ENCODE assay signal across 15 cellular contexts in the genomic region with DNA sequence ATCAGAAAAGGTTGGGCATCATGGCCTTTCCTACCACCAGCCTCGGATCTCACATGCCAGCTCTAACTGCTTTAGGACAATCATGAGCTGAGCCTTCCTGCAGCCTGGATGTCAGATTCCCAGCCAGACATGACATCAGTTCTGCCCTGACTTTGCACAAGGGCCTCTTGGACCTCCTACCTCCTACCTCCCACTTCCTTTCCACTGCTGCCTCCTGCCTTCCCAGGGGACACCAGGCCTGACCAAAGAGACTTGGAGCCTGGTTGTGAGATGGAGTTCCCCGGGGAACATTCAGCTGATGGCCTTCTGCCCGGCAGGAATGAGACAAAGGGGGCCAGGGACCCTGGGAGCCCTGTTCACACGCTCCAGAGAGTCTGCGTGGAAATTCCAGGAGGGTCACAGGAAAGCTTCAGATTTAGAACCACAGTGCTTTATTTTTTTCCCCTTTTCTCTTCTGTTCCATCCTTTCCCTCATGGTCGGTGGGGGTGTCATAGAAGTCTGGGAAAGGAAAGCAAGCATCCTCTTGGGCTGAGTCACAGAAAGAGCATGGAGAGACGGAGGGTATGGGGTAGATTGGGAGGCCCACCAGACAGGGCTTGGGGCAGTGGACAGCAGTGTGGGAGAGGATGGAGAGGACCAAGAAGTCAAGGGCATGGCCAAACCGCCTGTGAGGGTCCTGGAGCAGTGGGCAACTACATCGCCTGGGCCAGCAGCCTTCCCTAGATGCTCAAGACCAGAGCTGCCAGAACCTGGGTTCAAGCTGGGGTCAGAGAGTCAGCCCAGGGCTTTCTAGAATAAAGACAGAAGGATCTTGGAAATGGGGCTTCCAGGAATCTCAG. TPM values are rescaled to one million over a fixed set of nuclear protein-coding genes. Genes with fewer than 3 reads are reported as not detected.
A peak's percentile ranks its signal among the peaks of the same experiment; 100 is the strongest.
DNase-seq lines count a peak whose midpoint lies in the region; ATAC-seq and TF ChIP-seq lines count a peak whose summit lies in the region.
"Had no signal": no experiment of that assay in that cellular context is flagged by ENCODE, and none has a peak within 500 bp of the region (broad histone marks: within the 10 kb centered on the region; RNA-seq: fewer than 3 reads in every experiment).

No MANE protein-coding gene starts in this region.

- POLR2A ChIA-PET in Caco-2 (lab: Charles Lee), result no interaction called here

- in situ Hi-C loops in ACHN (cut with HindIII; ENCODE audit: low pct_ligation_motif_present, low pct_unique_long_range_greater_than_20kb, low sequenced_read_pairs), result no loop called here

- TF ChIP-seq POLR2A in suprapubic skin (IDR thresholded peaks at IDR 0.05), result no peak

- TF ChIP-seq EP300 in suprapubic skin (IDR thresholded peaks at IDR 0.05), result no peak

- H3K4me3 ChIP-seq in esophagus (ENCODE audit: low read depth in 1 of 2, low read length in 2 of 2) (peak overlapping the region in 1 of 2 donors; percentile 6), lung (no peak overlapping the region), suprapubic skin (no peak overlapping the region), Caco-2 (ENCODE audit: low read depth, low read length) (no peak overlapping the region)
- H3K4me3 ChIP-seq: K562 had no signal

- no TSS peak for BruUV-seq in Caco-2 (replicated peaks; lab: Mats Ljungman, UMichigan)

- no peaks in the 10 kb centered on the region for H3K27me3 ChIP-seq in esophagus (ENCODE audit: control insufficient read depth in 1 of 2, insufficient read depth in 2 of 2, low read length in 2 of 2)
- H3K27me3 ChIP-seq in lung (ENCODE audit: control insufficient read depth, insufficient read depth), result no peaks in the 10 kb centered on the region
- no peaks in the 10 kb centered on the region for H3K27me3 ChIP-seq in suprapubic skin
- H3K27me3 ChIP-seq in Caco-2 (replicated peaks; ENCODE audit: control insufficient read depth, insufficient read depth, low read length), result no peaks in the 10 kb centered on the region

- ATAC-seq in lung (ENCODE audit: insufficient read depth, low FRiP score), result no peak
- ATAC-seq: activated T-cell treated with anti-CD3 and anti-CD28 coated beads, Interleukin-2, amount 50 U/mL, for 4 hours; K562; naive thymus-derived CD8-positive, alpha-beta T cell; PC-3; stimulated activated memory B cell treated with anti-CD40 and anti-IgM and Interleukin-4, amounts not matched to agents 10 μg/mL and 1 μg/mL and 100 μg/mL, for 72 hours had no signal

- peak overlapping the region; percentile 53 to 80 for H3K27ac ChIP-seq in esophagus (ENCODE audit: low read depth in 2 of 2, low read length in 1 of 2)
- H3K27ac ChIP-seq in lung (ENCODE audit: low read depth in 1 of 2, low read length in 1 of 2), result peak overlapping the region; percentile 37 to 70
- H3K27ac ChIP-seq in suprapubic skin, result peak overlapping the region; percentile 5

- H3K4me1 Mint-ChIP-seq in HFFc6 (ENCODE audit: low read depth), result peaks cover 96% of the 10 kb centered on the region
- peaks cover 13% of the 10 kb centered on the region for H3K4me1 Mint-ChIP-seq in Caco-2 (ENCODE audit: low read depth, unreplicated experiment)
- H3K4me1 Mint-ChIP-seq: stimulated activated memory B cell treated with anti-CD40 and anti-IgM and Interleukin-4, amounts not matched to agents 10 μg/mL and 1 μg/mL and 100 μg/mL, for 72 hours had no signal

- peak overlapping the region; percentile 69 for H3K4me3 Mint-ChIP-seq in HFFc6
- H3K4me3 Mint-ChIP-seq in Caco-2 (ENCODE audit: unreplicated experiment), result no peak overlapping the region
- H3K4me3 Mint-ChIP-seq: activated T-cell treated with anti-CD3 and anti-CD28 coated beads, Interleukin-2, amount 50 U/mL, for 4 hours; naive thymus-derived CD8-positive, alpha-beta T cell; stimulated activated memory B cell treated with anti-CD40 and anti-IgM and Interleukin-4, amounts not matched to agents 10 μg/mL and 1 μg/mL and 100 μg/mL, for 72 hours had no signal

- H3K9me3 Mint-ChIP-seq in HFFc6 (no peaks in the 10 kb centered on the region), Caco-2 (ENCODE audit: unreplicated experiment) (no peaks in the 10 kb centered on the region)
- H3K9me3 Mint-ChIP-seq: activated T-cell treated with anti-CD3 and anti-CD28 coated beads, Interleukin-2, amount 50 U/mL, for 4 hours; naive thymus-derived CD8-positive, alpha-beta T cell; stimulated activated memory B cell treated with anti-CD40 and anti-IgM and Interleukin-4, amounts not matched to agents 10 μg/mL and 1 μg/mL and 100 μg/mL, for 72 hours had no signal

- TF ChIP-seq CTCF in HFFc6 (IDR thresholded peaks at IDR 0.05), result no peak; the same call in 1 of the 2 replicates
- no peak for TF ChIP-seq CTCF in lung (IDR thresholded peaks at IDR 0.05; ENCODE audit: control extremely low read depth, extremely low read depth)
- no peak for TF ChIP-seq CTCF in suprapubic skin (IDR thresholded peaks at IDR 0.05)
- no peak for TF ChIP-seq CTCF in Caco-2 (IDR thresholded peaks at IDR 0.05; ENCODE audit: insufficient read depth in 1 of 2, low read depth in 1 of 2, low read length in 1 of 2, severe bottlenecking in 1 of 2, unreplicated experiment in 1 of 2)

- H3K36me3 Mint-ChIP-seq in HFFc6 (ENCODE audit: low read depth), result peaks cover 51% of the 10 kb centered on the region
- H3K36me3 Mint-ChIP-seq in Caco-2 (ENCODE audit: insufficient read depth, unreplicated experiment), result no peaks in the 10 kb centered on the region
- H3K36me3 Mint-ChIP-seq: naive thymus-derived CD8-positive, alpha-beta T cell; stimulated activated memory B cell treated with anti-CD40 and anti-IgM and Interleukin-4, amounts not matched to agents 10 μg/mL and 1 μg/mL and 100 μg/mL, for 72 hours had no signal

- H3K27me3 Mint-ChIP-seq in HFFc6 (ENCODE audit: insufficient read depth), result peaks cover 3% of the 10 kb centered on the region; the same call in 1 of the 2 replicates
- no peaks in the 10 kb centered on the region for H3K27me3 Mint-ChIP-seq in Caco-2 (ENCODE audit: insufficient read depth, unreplicated experiment)

- H3K4me1 ChIP-seq in esophagus (ENCODE audit: control insufficient read depth in 2 of 2, insufficient read depth in 2 of 2, low read length in 1 of 2) (no peaks in the 10 kb centered on the region), lung (ENCODE audit: control insufficient read depth in 2 of 2, insufficient read depth in 2 of 2, low read length in 2 of 2) (peaks cover 8 to 12% of the 10 kb centered on the region in 2 donors), suprapubic skin (peaks cover 11% of the 10 kb centered on the region), Caco-2 (no peaks in the 10 kb centered on the region)

- H3K27ac Mint-ChIP-seq in HFFc6, result peak overlapping the region; percentile 86
- H3K27ac Mint-ChIP-seq in Caco-2 (ENCODE audit: unreplicated experiment), result no peak overlapping the region
- H3K27ac Mint-ChIP-seq: naive thymus-derived CD8-positive, alpha-beta T cell; stimulated activated memory B cell treated with anti-CD40 and anti-IgM and Interleukin-4, amounts not matched to agents 10 μg/mL and 1 μg/mL and 100 μg/mL, for 72 hours had no signal

- WGBS in esophagus, 2 donors, result 65 to 68% methylated on average over 9 of the region's 9 CpGs
- WGBS in lung, 2 donors, result 71 to 84% methylated on average over 9 of the region's 9 CpGs
- 65% methylated on average over 9 of the region's 9 CpGs for WGBS in suprapubic skin

- no peaks in the 10 kb centered on the region for H3K36me3 ChIP-seq in esophagus (ENCODE audit: control insufficient read depth in 2 of 2, insufficient read depth in 2 of 2, low read length in 1 of 2)
- no peaks in the 10 kb centered on the region for H3K36me3 ChIP-seq in lung (ENCODE audit: control insufficient read depth in 2 of 2, insufficient read depth in 2 of 2, low read length in 2 of 2)
- no peaks in the 10 kb centered on the region for H3K36me3 ChIP-seq in suprapubic skin
- H3K36me3 ChIP-seq in Caco-2 (ENCODE audit: control insufficient read depth, insufficient read depth, low read length), result no peaks in the 10 kb centered on the region

- H3K9me3 ChIP-seq in esophagus (ENCODE audit: control insufficient read depth in 2 of 2, insufficient read depth in 1 of 2, low read depth in 1 of 2, low read length in 1 of 2) (no peaks in the 10 kb centered on the region), lung (ENCODE audit: control insufficient read depth in 2 of 2, insufficient read depth in 1 of 2, low read length in 1 of 2) (no peaks in the 10 kb centered on the region), suprapubic skin (no peaks in the 10 kb centered on the region), Caco-2 (no peaks in the 10 kb centered on the region)

- no peak for DNase-seq in HFFc6
- DNase-seq in lung (ENCODE audit: low spot score), result no peak
- DNase-seq in suprapubic skin (ENCODE audit: low spot score in 2 of 2), result no peak
- DNase-seq in NCI-H69 (lab: John Stamatoyannopoulos, UW), result no peak
- DNase-seq in NCI-H1092 treated with DMSO at 0.1 percent for 48 hours (lab: John Stamatoyannopoulos, UW), result no peak
- DNase-seq in Caco-2, result no peak
- DNase-seq in ACHN, result no peak
- DNase-seq: activated T-cell treated with anti-CD3 and anti-CD28 coated beads, Interleukin-2, amount 50 U/mL, for 4 hours; hypothalamus; PC-3 had no signal

- intact Hi-C loops in Caco-2 (cut with micrococcal nuclease; ENCODE audit: unreplicated experiment), result no loop called here

- CTCF ChIA-PET in Caco-2 (lab: Charles Lee), result no interaction called here

RNA-seq across cellular contexts. Expression of a gene that starts 35.5 kb away (rescaled TPM):
- total RNA-seq in HFFc6 (2021; fragmentation: NEBNext Ultra II Directional; extraction: Animal tissue kit (Norgen Biotek cat#: 25700)), result under 1 TPM; 0.50 to 0.85 (median 0.76) TPM
- 1 to 10 TPM; 1.4 TPM for polyA plus RNA-seq in esophagus
- 1 to 10 TPM in 1 of 2 donors, under 1 TPM in 1; 0.34 to 1.3 TPM for total RNA-seq in lung
- under 1 TPM; 0.26 to 0.44 TPM for polyA plus RNA-seq in lung
- not detected for total RNA-seq in suprapubic skin
- total RNA-seq in Caco-2 (2022), result not detected in 2 replicates
- total RNA-seq: activated T-cell treated with anti-CD3 and anti-CD28 coated beads, Interleukin-2, amount 50 U/mL, for 4 hours; cerebellum; naive thymus-derived CD8-positive, alpha-beta T cell; PC-3 had no signal
- polyA plus RNA-seq: naive thymus-derived CD8-positive, alpha-beta T cell had no signal

RNA-seq across cellular contexts. Expression of a gene that starts 56.8 kb away (rescaled TPM):
- total RNA-seq in HFFc6 (2021; fragmentation: NEBNext Ultra II Directional; extraction: Animal tissue kit (Norgen Biotek cat#: 25700)), result 10 to 100 TPM in 5 of 6 experiments, 1 to 10 TPM in 1; 9.8 to 13.5 (median 11.0) TPM
- polyA plus RNA-seq in esophagus (1 to 10 TPM; 2.7 to 5.7 TPM), lung (1 to 10 TPM; 4.8 to 6.8 TPM)
- total RNA-seq in lung (1 to 10 TPM; 7.9 to 9.3 TPM), suprapubic skin (10 to 100 TPM in 1 of 4 donors, 1 to 10 TPM in 3; 4.5 to 11.8 (median 5.8) TPM), Caco-2 (2022) (8.7 and 10.4 TPM in 2 replicates)

Comparison
In these comparisons a context has a peak if more than half of its experiments do, and no peak if none do; other contexts are left out.
1. H3K27ac ChIP-seq: peak in every context shown above with its lines; median percentile 66 in esophagus; 54 in lung; 5 in suprapubic skin.